1 cellular context compared by ENCODE assay signal in genomic region chr22:41411021-41411851, GRCh38.
TF ChIP-seq lines count a peak whose summit lies in the region.

No MANE protein-coding gene starts in this region.

TF ChIP-seq in K562, 482 proteins besides CTCF, POLR2A, EP300 and RAD21:
- TF ChIP-seq ATF2 (CRISPR knock-in tag; IDR thresholded peaks at IDR 0.05) (no peak), CEBPZ (IDR thresholded peaks at IDR 0.05; ENCODE audit: borderline replicate concordance, low read depth, low read length) (no peak), FOXO4 (CRISPR knock-in tag; IDR thresholded peaks at IDR 0.05) (no peak), MXD1 (CRISPR knock-in tag; IDR thresholded peaks at IDR 0.05; ENCODE audit: borderline replicate concordance, poor library complexity, severe bottlenecking) (no peak), DIDO1 (tag; IDR thresholded peaks at IDR 0.05; ENCODE audit: low read depth) (no peak), RHOXF2B (CRISPR knock-in tag; conservative IDR thresholded peaks at IDR 0.05) (no peak), RREB1 (CRISPR knock-in tag; IDR thresholded peaks at IDR 0.05) (no peak), MCM2 (IDR thresholded peaks at IDR 0.05; ENCODE audit: low read depth) (no peak), TCF15 (CRISPR knock-in tag; IDR thresholded peaks at IDR 0.05) (no peak), FOSL1 (tag; conservative IDR thresholded peaks at IDR 0.05) (no peak), ZNF316 (IDR thresholded peaks at IDR 0.05) (no peak), ESRRA (IDR thresholded peaks at IDR 0.05; ENCODE audit: borderline replicate concordance, low read depth) (no peak), KDM1A (IDR thresholded peaks at IDR 0.05) (peak in 1 of 2 experiments; percentile 37; a peak in 2 of 4 replicates), LARP7 (IDR thresholded peaks at IDR 0.05) (no peak), NFIC (IDR thresholded peaks at IDR 0.05) (no peak), BCOR (IDR thresholded peaks at IDR 0.05) (peak; percentile 78; the same call in 1 of the 2 replicates), ZFP30 (CRISPR knock-in tag; IDR thresholded peaks at IDR 0.05; ENCODE audit: borderline replicate concordance) (no peak), PCBP1 (IDR thresholded peaks at IDR 0.05; ENCODE audit: low read depth, low read length, poor library complexity, severe bottlenecking) (no peak), ATF7 (IDR thresholded peaks at IDR 0.05) (no peak), DEAF1 (CRISPR knock-in tag; IDR thresholded peaks at IDR 0.05) (no peak), COPS2 (conservative IDR thresholded peaks at IDR 0.05) (no peak), RFX1 (IDR thresholded peaks at IDR 0.05) (peak; percentile 72), ZNF507 (tag; conservative IDR thresholded peaks at IDR 0.05) (no peak), TGIF2 (CRISPR knock-in tag; IDR thresholded peaks at IDR 0.05) (no peak), ZNF707 (CRISPR knock-in tag; conservative IDR thresholded peaks at IDR 0.05) (no peak), HINFP (tag; conservative IDR thresholded peaks at IDR 0.05; ENCODE audit: low read depth) (no peak), BRF2 (IDR thresholded peaks at IDR 0.05; ENCODE audit: borderline replicate concordance, insufficient read depth, insufficient read length) (no peak), RBM25 (IDR thresholded peaks at IDR 0.05; ENCODE audit: low read depth, low read length, severe bottlenecking) (peak; percentile 41), ZNF609 (CRISPR knock-in tag; IDR thresholded peaks at IDR 0.05; ENCODE audit: borderline replicate concordance) (no peak), MYBL2 (IDR thresholded peaks at IDR 0.05; ENCODE audit: low read depth) (no peak), MYBL2 (CRISPR knock-in tag; IDR thresholded peaks at IDR 0.05; ENCODE audit: borderline replicate concordance) (no peak), TEAD4 (IDR thresholded peaks at IDR 0.05; ENCODE audit: low read length) (no peak), TEAD4 (CRISPR knock-in tag; IDR thresholded peaks at IDR 0.05; ENCODE audit: borderline replicate concordance) (no peak)
